Comparison of ENCODE assay signal across 1 cellular context in the genomic region with DNA sequence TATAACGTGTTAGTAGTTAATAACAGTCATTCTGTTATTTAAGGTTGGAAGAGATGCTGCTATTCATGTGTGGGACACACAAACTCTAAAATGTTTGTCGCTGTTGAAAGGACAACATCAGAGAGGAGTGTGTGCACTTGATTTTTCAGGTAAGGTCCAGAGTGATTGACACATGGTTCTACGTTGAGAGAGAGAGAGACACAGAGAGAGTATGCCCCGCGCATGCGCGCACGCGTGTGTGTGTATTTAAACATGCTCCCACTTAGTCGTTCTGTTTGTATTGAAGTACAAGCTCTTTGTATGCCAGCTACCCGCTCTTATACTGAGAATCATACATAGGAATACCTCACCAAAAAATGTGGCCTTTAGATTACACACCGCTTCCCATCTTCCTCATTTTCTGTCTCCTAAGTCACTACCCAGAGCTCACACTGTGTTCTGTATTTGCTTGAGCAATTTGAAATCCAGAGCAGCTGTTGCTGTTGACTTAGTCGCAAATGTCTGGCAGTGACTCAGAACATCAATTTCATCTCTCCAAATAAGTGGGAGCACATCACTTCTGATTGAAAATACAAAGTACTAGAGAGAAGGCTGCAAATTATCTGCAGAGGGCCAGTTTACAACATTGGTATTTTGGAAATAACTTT.
TF ChIP-seq lines count a peak whose summit lies in the region.

No MANE protein-coding gene starts in this region.

TF ChIP-seq in HepG2, 621 proteins besides CTCF, POLR2A, EP300 and RAD21 (continued from another document):
- TF ChIP-seq ZSCAN29 (CRISPR knock-in tag; conservative IDR thresholded peaks at IDR 0.05) (no peak), FOXA3 (CRISPR knock-in tag; IDR thresholded peaks at IDR 0.05) (peak; percentile 66), SMAD3 (CRISPR knock-in tag; IDR thresholded peaks at IDR 0.05) (no peak), BRCA1 (CRISPR knock-in tag; IDR thresholded peaks at IDR 0.05) (no peak), NCOA2 (CRISPR knock-in tag; IDR thresholded peaks at IDR 0.05) (no peak), THYN1 (CRISPR knock-in tag; IDR thresholded peaks at IDR 0.05; ENCODE audit: borderline replicate concordance, low read depth) (no peak), ZNF660 (CRISPR knock-in tag; IDR thresholded peaks at IDR 0.05; ENCODE audit: borderline replicate concordance, low read depth) (no peak), ZSCAN30 (CRISPR knock-in tag; IDR thresholded peaks at IDR 0.05) (no peak), FOSL2 (CRISPR knock-in tag; IDR thresholded peaks at IDR 0.05) (peak; percentile 81), DNMT3B (CRISPR knock-in tag; conservative IDR thresholded peaks at IDR 0.05) (no peak), ZNF619 (CRISPR knock-in tag; IDR thresholded peaks at IDR 0.05) (no peak), ZNF83 (CRISPR knock-in tag; IDR thresholded peaks at IDR 0.05; ENCODE audit: borderline replicate concordance) (no peak), ZNF567 (CRISPR knock-in tag; IDR thresholded peaks at IDR 0.05; ENCODE audit: borderline replicate concordance) (no peak), ZBTB42 (CRISPR knock-in tag; IDR thresholded peaks at IDR 0.05) (no peak), ZNF383 (CRISPR knock-in tag; IDR thresholded peaks at IDR 0.05; ENCODE audit: borderline replicate concordance) (no peak), ZNF775 (CRISPR knock-in tag; IDR thresholded peaks at IDR 0.05; ENCODE audit: borderline replicate concordance) (no peak), TEAD3 (CRISPR knock-in tag; optimal IDR thresholded peaks at IDR 0.05; ENCODE audit: borderline replicate concordance) (peak; percentile 17), FOSL1 (CRISPR knock-in tag; IDR thresholded peaks at IDR 0.05; ENCODE audit: borderline replicate concordance) (0 out of 2 replicates have a peak, but pooled peaks have one; percentile 8), ETV5 (CRISPR knock-in tag; IDR thresholded peaks at IDR 0.05; ENCODE audit: borderline replicate concordance) (peak; percentile 13; the same call in 1 of the 2 replicates)
- TF ChIP-seq, protein P1, sequence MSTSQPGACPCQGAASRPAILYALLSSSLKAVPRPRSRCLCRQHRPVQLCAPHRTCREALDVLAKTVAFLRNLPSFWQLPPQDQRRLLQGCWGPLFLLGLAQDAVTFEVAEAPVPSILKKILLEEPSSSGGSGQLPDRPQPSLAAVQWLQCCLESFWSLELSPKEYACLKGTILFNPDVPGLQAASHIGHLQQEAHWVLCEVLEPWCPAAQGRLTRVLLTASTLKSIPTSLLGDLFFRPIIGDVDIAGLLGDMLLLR (CRISPR knock-in tag; IDR thresholded peaks at IDR 0.05) = no peak
- TF ChIP-seq, protein P2, sequence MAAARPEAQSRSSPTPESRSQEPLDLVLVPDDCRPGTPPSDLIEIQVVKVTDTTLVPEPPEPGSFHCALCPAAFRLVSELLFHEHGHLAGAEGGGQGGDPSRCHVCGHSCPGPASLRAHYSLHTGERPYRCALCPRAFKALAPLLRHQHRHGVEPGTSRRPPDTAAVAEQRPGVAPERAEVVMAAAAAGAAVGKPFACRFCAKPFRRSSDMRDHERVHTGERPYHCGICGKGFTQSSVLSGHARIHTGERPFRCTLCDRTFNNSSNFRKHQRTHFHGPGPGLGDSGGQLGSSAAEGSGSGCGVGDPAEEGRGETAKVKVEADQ (CRISPR knock-in tag; IDR thresholded peaks at IDR 0.05; ENCODE audit: borderline replicate concordance) = no peak
- TF ChIP-seq, protein P3, sequence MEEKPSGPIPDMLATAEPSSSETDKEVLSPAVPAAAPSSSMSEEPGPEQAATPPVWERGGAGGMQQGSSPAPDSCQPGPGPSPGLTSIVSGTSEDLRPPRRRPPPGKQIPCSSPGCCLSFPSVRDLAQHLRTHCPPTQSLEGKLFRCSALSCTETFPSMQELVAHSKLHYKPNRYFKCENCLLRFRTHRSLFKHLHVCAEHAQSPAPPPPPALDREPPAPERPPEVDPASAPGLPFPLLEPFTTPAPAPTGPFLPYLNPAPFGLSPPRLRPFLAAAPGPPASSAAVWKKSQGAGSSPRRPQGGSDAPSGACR (CRISPR knock-in tag; IDR thresholded peaks at IDR 0.05) = 0 out of 2 replicates have a peak, but pooled peaks have one; percentile 21
- TF ChIP-seq, protein P4, sequence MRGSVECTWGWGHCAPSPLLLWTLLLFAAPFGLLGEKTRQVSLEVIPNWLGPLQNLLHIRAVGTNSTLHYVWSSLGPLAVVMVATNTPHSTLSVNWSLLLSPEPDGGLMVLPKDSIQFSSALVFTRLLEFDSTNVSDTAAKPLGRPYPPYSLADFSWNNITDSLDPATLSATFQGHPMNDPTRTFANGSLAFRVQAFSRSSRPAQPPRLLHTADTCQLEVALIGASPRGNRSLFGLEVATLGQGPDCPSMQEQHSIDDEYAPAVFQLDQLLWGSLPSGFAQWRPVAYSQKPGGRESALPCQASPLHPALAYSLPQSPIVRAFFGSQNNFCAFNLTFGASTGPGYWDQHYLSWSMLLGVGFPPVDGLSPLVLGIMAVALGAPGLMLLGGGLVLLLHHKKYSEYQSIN (CRISPR knock-in tag; IDR thresholded peaks at IDR 0.05; ENCODE audit: borderline replicate concordance) = no peak
- TF ChIP-seq, protein P5, sequence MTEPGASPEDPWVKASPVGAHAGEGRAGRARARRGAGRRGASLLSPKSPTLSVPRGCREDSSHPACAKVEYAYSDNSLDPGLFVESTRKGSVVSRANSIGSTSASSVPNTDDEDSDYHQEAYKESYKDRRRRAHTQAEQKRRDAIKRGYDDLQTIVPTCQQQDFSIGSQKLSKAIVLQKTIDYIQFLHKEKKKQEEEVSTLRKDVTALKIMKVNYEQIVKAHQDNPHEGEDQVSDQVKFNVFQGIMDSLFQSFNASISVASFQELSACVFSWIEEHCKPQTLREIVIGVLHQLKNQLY (CRISPR knock-in tag; IDR thresholded peaks at IDR 0.05) = no peak
